ENCODE assay signal across 12 cellular contexts in genomic region chr18:26618130-26618529, GRCh38.
"Had no signal": no experiment of that assay in that cellular context is flagged by ENCODE, and none has a peak within 500 bp of the region (broad histone marks: within the 10 kb centered on the region; RNA-seq: fewer than 3 reads in every experiment).

No MANE protein-coding gene starts in this region.

- H3K4me1 ChIP-seq: lower lobe of right lung, tibial artery had no signal

- H3K9me3 ChIP-seq: esophagus muscularis mucosa, lower lobe of right lung, neutrophil, right atrium auricular region, tibial artery had no signal

- H3K36me3 ChIP-seq: esophagus muscularis mucosa, lower lobe of right lung, neutrophil, right atrium auricular region, tibial artery had no signal

- DNase-seq: activated effector memory CD4-positive, alpha-beta T cell treated with anti-CD3 and anti-CD28 coated beads, Interleukin-2, amount 50 U/mL, for 16 hours; activated T-cell treated with anti-CD3 and anti-CD28 coated beads, Interleukin-2, amount 50 U/mL, for 24 hours; amygdala; lower lobe of right lung; naive B cell; tibial artery had no signal

- H3K4me3 ChIP-seq: esophagus muscularis mucosa, lower lobe of right lung, right atrium auricular region, smooth muscle cell, tibial artery had no signal

- H3K27me3 ChIP-seq: esophagus muscularis mucosa, neutrophil, right atrium auricular region, tibial artery had no signal

- H3K27ac Mint-ChIP-seq: activated naive CD4-positive, alpha-beta T cell treated with anti-CD3 and anti-CD28 coated beads, Interleukin-2, amount 50 U/mL, for 72 hours; activated T-cell treated with anti-CD3 and anti-CD28 coated beads, Interleukin-2, amount 50 U/mL, for 24 hours; naive B cell had no signal

- H3K4me1 Mint-ChIP-seq: naive B cell had no signal

- H3K36me3 Mint-ChIP-seq: activated naive CD4-positive, alpha-beta T cell treated with anti-CD3 and anti-CD28 coated beads, Interleukin-2, amount 50 U/mL, for 72 hours; naive B cell had no signal

- H3K4me3 Mint-ChIP-seq: activated T-cell treated with anti-CD3 and anti-CD28 coated beads, Interleukin-2, amount 50 U/mL, for 24 hours; naive B cell had no signal

- ATAC-seq: activated CD4-positive, CD25-positive, alpha-beta regulatory T cell treated with anti-CD3 and anti-CD28 coated beads, Interleukin-2, amount 50 U/mL, for 24 hours; activated naive CD4-positive, alpha-beta T cell treated with anti-CD3 and anti-CD28 coated beads, Interleukin-2, amount 50 U/mL, for 72 hours; lower lobe of right lung had no signal

- H3K27ac ChIP-seq: esophagus muscularis mucosa, lower lobe of right lung, neutrophil, right atrium auricular region, tibial artery had no signal
